12 cellular contexts compared by ENCODE assay signal in genomic region chr12:32140867-32141266, GRCh38. TPM values are rescaled to one million over a fixed set of nuclear protein-coding genes. Genes with fewer than 3 reads are reported as not detected.
A peak's percentile ranks its signal among the peaks of the same experiment; 100 is the strongest.
DNase-seq lines count a peak whose midpoint lies in the region; FAIRE-seq and TF ChIP-seq lines count a peak whose summit lies in the region.
"Had no signal": no experiment of that assay in that cellular context is flagged by ENCODE, and none has a peak within 500 bp of the region (broad histone marks: within the 10 kb centered on the region; RNA-seq: fewer than 3 reads in every experiment).

No MANE protein-coding gene starts in this region.

- H3K4me2 ChIP-seq in neural progenitor cell (peak overlapping the region; percentile 77), osteoblast (ENCODE audit: insufficient read depth, low read length) (no peak overlapping the region)

- H3K4me1 ChIP-seq in endocrine pancreas (ENCODE audit: control insufficient read depth, insufficient read depth, low read length), result no peaks in the 10 kb centered on the region
- H3K4me1 ChIP-seq in neural progenitor cell, result peaks cover 57% of the 10 kb centered on the region
- H3K4me1 ChIP-seq in osteoblast (ENCODE audit: insufficient read depth, low read length), result peaks cover 2% of the 10 kb centered on the region
- H3K4me1 ChIP-seq: suprapubic skin had no signal

- H3K36me3 Mint-ChIP-seq in neural progenitor cell, result no peaks in the 10 kb centered on the region

- no peaks in the 10 kb centered on the region for H3K9me3 ChIP-seq in endocrine pancreas (ENCODE audit: control insufficient read depth, low read length)
- H3K9me3 ChIP-seq in neural progenitor cell (ENCODE audit: low read depth), result no peaks in the 10 kb centered on the region
- H3K9me3 ChIP-seq in osteoblast (ENCODE audit: low read depth, low read length), result no peaks in the 10 kb centered on the region
- H3K9me3 ChIP-seq: suprapubic skin had no signal

- peak overlapping the region; percentile 94 for H3K27ac Mint-ChIP-seq in neural progenitor cell
- H3K27ac Mint-ChIP-seq: activated naive CD4-positive, alpha-beta T cell treated with anti-CD3 and anti-CD28 coated beads for 36 hours had no signal

- H3K27ac ChIP-seq in neural progenitor cell (peak overlapping the region; percentile 95), osteoblast (ENCODE audit: low read depth, low read length) (no peak overlapping the region)
- H3K27ac ChIP-seq: suprapubic skin had no signal

- H3K4me3 ChIP-seq in endocrine pancreas (ENCODE audit: control insufficient read depth, insufficient read depth, low read length) (peak overlapping the region; percentile 8), neural progenitor cell (peak overlapping the region; percentile 50), osteoblast (ENCODE audit: insufficient read depth, low read length) (no peak overlapping the region)
- H3K4me3 ChIP-seq: suprapubic skin had no signal

- no peak for TF ChIP-seq CTCF in neural progenitor cell (IDR thresholded peaks at IDR 0.05)
- TF ChIP-seq CTCF in osteoblast (IDR thresholded peaks at IDR 0.05; ENCODE audit: extremely low read depth, low read depth, low read length), result no peak

- H3K27me3 ChIP-seq in endocrine pancreas (ENCODE audit: control insufficient read depth, insufficient read depth, low read length) (no peaks in the 10 kb centered on the region), neural progenitor cell (no peaks in the 10 kb centered on the region), osteoblast (ENCODE audit: insufficient read depth, low read length) (no peaks in the 10 kb centered on the region)
- H3K27me3 ChIP-seq: suprapubic skin had no signal

- peaks cover 44% of the 10 kb centered on the region for H3F3A ChIP-seq in neural progenitor cell (ENCODE audit: low read depth)

- H3K27me3 Mint-ChIP-seq in neural progenitor cell (ENCODE audit: insufficient read depth, low read depth), result peaks cover 12% of the 10 kb centered on the region

- no peaks in the 10 kb centered on the region for H4K20me1 ChIP-seq in neural progenitor cell (ENCODE audit: low read depth)
- H4K20me1 ChIP-seq in osteoblast (ENCODE audit: insufficient read depth, low read length), result peaks cover 26% of the 10 kb centered on the region

- DNase-seq in H54 (ENCODE audit: insufficient read length, low spot score), result no peak
- DNase-seq in NCI-H446 treated with DMSO at 0.1 percent for 48 hours (lab: John Stamatoyannopoulos, UW), result peak; percentile 92
- no peak for DNase-seq in neural progenitor cell (ENCODE audit: low spot score)
- DNase-seq in osteoblast (ENCODE audit: insufficient read length, low spot score, missing footprints), result no peak
- DNase-seq in activated CD8-positive, alpha-beta memory T cell treated with anti-CD3 and anti-CD28 coated beads for 24 hours, result no peak
- no peak for DNase-seq in NK-92 (lab: John Stamatoyannopoulos, UW; ENCODE audit: unreplicated experiment)
- DNase-seq: activated naive CD4-positive, alpha-beta T cell treated with anti-CD3 and anti-CD28 coated beads for 36 hours; kidney; small intestine; T-helper 9 cell had no signal

- peaks cover 50% of the 10 kb centered on the region for H3K4me1 Mint-ChIP-seq in neural progenitor cell

- H3K36me3 ChIP-seq in endocrine pancreas (ENCODE audit: control insufficient read depth, insufficient read depth, low read length) (no peaks in the 10 kb centered on the region), neural progenitor cell (no peaks in the 10 kb centered on the region), osteoblast (ENCODE audit: insufficient read depth, low read length) (no peaks in the 10 kb centered on the region)
- H3K36me3 ChIP-seq: suprapubic skin had no signal

- TF ChIP-seq POLR2A in H54 (IDR thresholded peaks at IDR 0.05; ENCODE audit: low read depth, low read length), result no peak

- peak overlapping the region; percentile 85 for H3K4me3 Mint-ChIP-seq in neural progenitor cell

- no peaks in the 10 kb centered on the region for H3K9me3 Mint-ChIP-seq in neural progenitor cell
- H3K9me3 Mint-ChIP-seq: activated naive CD4-positive, alpha-beta T cell treated with anti-CD3 and anti-CD28 coated beads for 36 hours had no signal

- H2AFZ ChIP-seq in neural progenitor cell (replicated peaks), result no peak overlapping the region
- H2AFZ ChIP-seq in osteoblast (ENCODE audit: low read length), result no peak overlapping the region

- H3K79me2 ChIP-seq in neural progenitor cell (ENCODE audit: low read depth) (peaks cover 78% of the 10 kb centered on the region), osteoblast (ENCODE audit: insufficient read depth, low read length) (peaks cover 93% of the 10 kb centered on the region)

- H3K9ac ChIP-seq in endocrine pancreas (ENCODE audit: control insufficient read depth, insufficient read depth, low read length) (no peak overlapping the region), neural progenitor cell (no peak overlapping the region)

- FAIRE-seq in H54 (lab: Jason Lieb, UNC), result peak; percentile 6
- FAIRE-seq: kidney, small intestine had no signal

RNA-seq across cellular contexts. Expression of gene BICD1, which starts 34.2 kb away (rescaled TPM):
- total RNA-seq in neural progenitor cell (ENCODE audit: low replicate concordance) (20.3 and 23.6 TPM in 2 replicates), osteoblast (17.7 and 21.0 TPM in 2 replicates)
